8 cellular contexts compared by ENCODE assay signal in genomic region chr20:36236786-36237121, GRCh38. TPM values are rescaled to one million over a fixed set of nuclear protein-coding genes. Genes with fewer than 3 reads are reported as not detected.
DNase-seq lines count a peak whose midpoint lies in the region; ATAC-seq and TF ChIP-seq lines count a peak whose summit lies in the region.

No MANE protein-coding gene starts in this region.

- peaks cover 9 to 38% of the 10 kb centered on the region in 2 experiments for H3K36me3 ChIP-seq in HEK293 (ENCODE audit: control insufficient read depth in 2 of 2, insufficient read depth in 1 of 2, low read length in 2 of 2)
- peaks cover 7% of the 10 kb centered on the region for H3K36me3 ChIP-seq in iPS DF 6.9 (ENCODE audit: control insufficient read depth, insufficient read depth, low read length)

- no peaks in the 10 kb centered on the region for H3K27me3 ChIP-seq in iPS DF 6.9 (ENCODE audit: control insufficient read depth, insufficient read depth, low read length)

- H3K36me3 Mint-ChIP-seq in activated CD4-positive, alpha-beta memory T cell treated with anti-CD3 and anti-CD28 coated beads, Interleukin-2, amount 10 ng/mL, durations not matched to agents 7 days and 5 days (ENCODE audit: low read depth), result peaks cover 25% of the 10 kb centered on the region
- H3K36me3 Mint-ChIP-seq in stimulated activated effector memory CD8-positive, alpha-beta T cell treated with anti-CD3 and anti-CD28 coated beads, Interleukin-12 subunit alpha, Interleukin-12 subunit beta, amount 100 ng/mL, for 72 hours, result peaks cover 48% of the 10 kb centered on the region

- no peak for TF ChIP-seq CTCF in HEK293 (tag by site-specific recombination; IDR thresholded peaks at IDR 0.05)

- no peak for DNase-seq in activated CD4-positive, alpha-beta memory T cell treated with anti-CD3 and anti-CD28 coated beads, Interleukin-2, amount 10 ng/mL, durations not matched to agents 7 days and 5 days
- DNase-seq in iPS DF 6.9 (ENCODE audit: low read depth, low spot score) (no peak), DMS 273 treated with DMSO at 0.1 percent for 48 hours (lab: John Stamatoyannopoulos, UW) (no peak)
- no peak for DNase-seq in stimulated activated effector memory CD8-positive, alpha-beta T cell treated with anti-CD3 and anti-CD28 coated beads, Interleukin-12 subunit alpha, Interleukin-12 subunit beta, amount 100 ng/mL, for 72 hours (ENCODE audit: low spot score in 2 of 2)

- H3K9me3 Mint-ChIP-seq in activated CD4-positive, alpha-beta memory T cell treated with anti-CD3 and anti-CD28 coated beads, Interleukin-2, amount 10 ng/mL, durations not matched to agents 7 days and 5 days, result no peaks in the 10 kb centered on the region
- H3K9me3 Mint-ChIP-seq in stimulated activated effector memory CD8-positive, alpha-beta T cell treated with anti-CD3 and anti-CD28 coated beads, Interleukin-12 subunit alpha, Interleukin-12 subunit beta, amount 100 ng/mL, for 72 hours, result no peaks in the 10 kb centered on the region

- H3K27ac ChIP-seq in HEK293 (ENCODE audit: extremely low read depth, low read depth, low read length), result peak overlapping the region; percentile 49; the same call in 1 of the 2 replicates
- no peak overlapping the region for H3K27ac ChIP-seq in iPS DF 6.9 (ENCODE audit: low read length)

- peak overlapping the region; percentile 57 for H3K4me3 ChIP-seq in HEK293 (ENCODE audit: low read depth, low read length)
- H3K4me3 ChIP-seq in iPS DF 6.9 (ENCODE audit: low read length), result peak overlapping the region; percentile 74; the same call in 1 of the 2 replicates

- no peaks in the 10 kb centered on the region for H3K27me3 Mint-ChIP-seq in activated CD4-positive, alpha-beta memory T cell treated with anti-CD3 and anti-CD28 coated beads, Interleukin-2, amount 10 ng/mL, durations not matched to agents 7 days and 5 days

- POLR2A ChIA-PET in HEK293 (lab: Yijun Ruan, JAX), result interaction anchor here (0.6 to 1.0 kb wide), 3 partner anchors 14 to 283 kb away, joined by 3 to 6 read pairs (median 3); partner anchors contain the start of gene SCAND1
- POLR2A ChIA-PET in activated CD4-positive, alpha-beta memory T cell treated with anti-CD3 and anti-CD28 coated beads, Interleukin-2, amount 10 ng/mL, durations not matched to agents 7 days and 5 days (lab: Charles Lee), result interaction anchor here (0.6 to 1.7 kb wide), 7 partner anchors 10 to 782 kb away, joined by 3 to 8 read pairs (median 3); partner anchors contain the start of gene SCAND1

- H3K4me1 ChIP-seq in HEK293 (ENCODE audit: control insufficient read depth, insufficient read depth, low read length) (no peaks in the 10 kb centered on the region), iPS DF 6.9 (ENCODE audit: control insufficient read depth, insufficient read depth, low read length) (no peaks in the 10 kb centered on the region)

- WGBS in iPS DF 6.9 (ENCODE audit: insufficient coverage, insufficient read length), result no CpG with 5 or more reads among the region's 6 CpGs

- H3K27ac Mint-ChIP-seq in activated CD4-positive, alpha-beta memory T cell treated with anti-CD3 and anti-CD28 coated beads, Interleukin-2, amount 10 ng/mL, durations not matched to agents 7 days and 5 days, result peak overlapping the region; percentile 72
- H3K27ac Mint-ChIP-seq in stimulated activated effector memory CD8-positive, alpha-beta T cell treated with anti-CD3 and anti-CD28 coated beads, Interleukin-12 subunit alpha, Interleukin-12 subunit beta, amount 100 ng/mL, for 72 hours, result peak overlapping the region; percentile 96

- H3K9me3 ChIP-seq in HEK293 (ENCODE audit: control insufficient read depth, insufficient read depth, low read depth, low read length) (no peaks in the 10 kb centered on the region), iPS DF 6.9 (ENCODE audit: control insufficient read depth, insufficient read depth, low read length) (no peaks in the 10 kb centered on the region)

- CTCF ChIA-PET in HEK293 (lab: Yijun Ruan, JAX), result interaction anchor here (0.6 to 2.6 kb wide), 5 partner anchors 34 to 283 kb away, joined by 3 to 9 read pairs (median 6); partner anchors contain the start of gene SCAND1
- CTCF ChIA-PET in activated CD4-positive, alpha-beta memory T cell treated with anti-CD3 and anti-CD28 coated beads, Interleukin-2, amount 10 ng/mL, durations not matched to agents 7 days and 5 days (lab: Charles Lee), result interaction anchor here (1.0 to 1.7 kb wide), 4 partner anchors 37 to 283 kb away, joined by 3 to 6 read pairs (median 3); partner anchors contain the start of gene SCAND1

- peak overlapping the region; percentile 80 for H3K4me3 Mint-ChIP-seq in activated CD4-positive, alpha-beta memory T cell treated with anti-CD3 and anti-CD28 coated beads, Interleukin-2, amount 10 ng/mL, durations not matched to agents 7 days and 5 days
- peak overlapping the region; percentile 76 for H3K4me3 Mint-ChIP-seq in stimulated activated effector memory CD8-positive, alpha-beta T cell treated with anti-CD3 and anti-CD28 coated beads, Interleukin-12 subunit alpha, Interleukin-12 subunit beta, amount 100 ng/mL, for 72 hours

- H3K4me1 Mint-ChIP-seq in activated CD4-positive, alpha-beta memory T cell treated with anti-CD3 and anti-CD28 coated beads, Interleukin-2, amount 10 ng/mL, durations not matched to agents 7 days and 5 days, result peaks cover 32% of the 10 kb centered on the region
- H3K4me1 Mint-ChIP-seq in stimulated activated effector memory CD8-positive, alpha-beta T cell treated with anti-CD3 and anti-CD28 coated beads, Interleukin-12 subunit alpha, Interleukin-12 subunit beta, amount 100 ng/mL, for 72 hours, result peaks cover 25% of the 10 kb centered on the region

- peak; percentile 25 for ATAC-seq in stimulated activated effector memory CD8-positive, alpha-beta T cell treated with anti-CD3 and anti-CD28 coated beads, Interleukin-12 subunit alpha, Interleukin-12 subunit beta, amount 100 ng/mL, for 72 hours
- ATAC-seq in GM18907 (IDR thresholded peaks at IDR 0.05; ENCODE audit: unreplicated experiment) (no peak), HG02571 (IDR thresholded peaks at IDR 0.05; ENCODE audit: unreplicated experiment) (no peak), HG02885 (IDR thresholded peaks at IDR 0.05; ENCODE audit: poor library complexity, unreplicated experiment) (no peak)

TF ChIP-seq in HEK293, 187 proteins besides CTCF, POLR2A, EP300 and RAD21 (continues in another document):
- TF ChIP-seq ZNF184 (tag by site-specific recombination; IDR thresholded peaks at IDR 0.05), result no peak
- no peak for TF ChIP-seq ZIC2 (tag by site-specific recombination; IDR thresholded peaks at IDR 0.05)
- TF ChIP-seq ZNF600 (tag by site-specific recombination; IDR thresholded peaks at IDR 0.05), result no peak
- TF ChIP-seq, protein P1, sequence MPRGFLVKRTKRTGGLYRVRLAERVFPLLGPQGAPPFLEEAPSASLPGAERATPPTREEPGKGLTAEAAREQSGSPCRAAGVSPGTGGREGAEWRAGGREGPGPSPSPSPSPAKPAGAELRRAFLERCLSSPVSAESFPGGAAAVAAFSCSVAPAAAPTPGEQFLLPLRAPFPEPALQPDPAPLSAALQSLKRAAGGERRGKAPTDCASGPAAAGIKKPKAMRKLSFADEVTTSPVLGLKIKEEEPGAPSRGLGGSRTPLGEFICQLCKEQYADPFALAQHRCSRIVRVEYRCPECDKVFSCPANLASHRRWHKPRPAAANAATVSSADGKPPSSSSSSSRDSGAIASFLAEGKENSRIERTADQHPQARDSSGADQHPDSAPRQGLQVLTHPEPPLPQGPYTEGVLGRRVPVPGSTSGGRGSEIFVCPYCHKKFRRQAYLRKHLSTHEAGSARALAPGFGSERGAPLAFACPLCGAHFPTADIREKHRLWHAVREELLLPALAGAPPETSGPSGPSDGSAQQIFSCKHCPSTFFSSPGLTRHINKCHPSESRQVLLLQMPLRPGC (tag by site-specific recombination; IDR thresholded peaks at IDR 0.05), result no peak
- TF ChIP-seq ZBTB44 (tag by site-specific recombination; IDR thresholded peaks at IDR 0.05), result no peak
- TF ChIP-seq ZNF670 (tag by site-specific recombination; IDR thresholded peaks at IDR 0.05; ENCODE audit: low read depth), result no peak
- no peak for TF ChIP-seq ZNF544 (tag by site-specific recombination; IDR thresholded peaks at IDR 0.05)
- no peak for TF ChIP-seq HIC1 (tag by site-specific recombination; IDR thresholded peaks at IDR 0.05)
- TF ChIP-seq ZNF777 (tag by site-specific recombination; IDR thresholded peaks at IDR 0.05; ENCODE audit: borderline replicate concordance), result no peak
- TF ChIP-seq ZNF560 (tag by site-specific recombination; IDR thresholded peaks at IDR 0.05; ENCODE audit: borderline replicate concordance), result no peak
- no peak for TF ChIP-seq SCRT2 (tag by site-specific recombination; IDR thresholded peaks at IDR 0.05)
- no peak for TF ChIP-seq ZNF791 (tag by site-specific recombination; IDR thresholded peaks at IDR 0.05)
- no peak for TF ChIP-seq ZNF248 (tag by site-specific recombination; IDR thresholded peaks at IDR 0.05)

RNA-seq across cellular contexts. Expression of gene AAR2, which starts 0.5 kb away (rescaled TPM):
- 10 to 100 TPM; 17.6 to 19.4 TPM for total RNA-seq in activated CD4-positive, alpha-beta memory T cell treated with anti-CD3 and anti-CD28 coated beads, Interleukin-2, amount 10 ng/mL, durations not matched to agents 7 days and 5 days
